ENCODE assay signal across 1 cellular context in the genomic region with DNA sequence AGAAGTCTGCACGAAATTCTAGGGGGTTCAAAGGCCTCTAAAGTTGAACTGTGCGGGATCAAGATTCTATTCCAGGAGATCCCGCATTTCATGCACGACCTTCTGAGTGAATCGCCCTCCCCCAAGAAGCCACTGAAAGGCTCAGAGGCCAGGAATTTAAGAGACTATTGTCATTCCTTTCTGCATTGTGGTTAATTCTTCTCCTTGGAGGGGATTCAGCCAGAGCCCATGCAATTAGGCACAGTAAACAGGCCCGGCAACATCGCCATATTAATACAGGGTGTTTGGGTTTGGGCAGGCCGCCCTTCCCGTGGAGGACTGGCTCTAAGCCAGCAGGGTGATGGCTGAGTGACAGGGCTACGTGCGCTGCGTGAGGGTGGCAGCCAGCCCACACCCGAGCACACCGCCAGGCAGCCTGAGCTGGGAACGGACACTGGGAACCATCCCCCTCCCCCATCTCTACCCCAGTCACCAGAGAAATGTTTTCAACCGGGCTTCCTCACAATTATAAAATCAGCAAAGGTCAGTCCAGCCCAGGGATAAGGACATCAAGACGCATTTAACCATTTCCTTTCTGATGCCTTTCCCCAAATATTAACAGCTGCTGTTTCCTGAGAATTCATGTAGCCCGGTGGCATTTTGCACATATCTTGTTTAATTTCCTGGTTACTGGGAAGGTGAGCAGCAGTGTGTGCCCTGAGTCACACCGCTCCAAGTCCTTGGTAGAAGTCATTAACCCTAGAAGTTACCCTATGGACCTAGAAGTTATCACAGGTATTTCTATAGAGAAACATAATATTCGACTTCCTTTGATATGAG.
TF ChIP-seq lines count a peak whose summit lies in the region.

No MANE protein-coding gene starts in this region.

TF ChIP-seq in GM23338, 12 proteins besides CTCF, POLR2A, EP300 and RAD21 (continued from another document):
- TF ChIP-seq ZNF462 (CRISPR knock-in tag; IDR thresholded peaks at IDR 0.05) (peak; percentile 61), JUNB (IDR thresholded peaks at IDR 0.05; ENCODE audit: unreplicated experiment) (no peak)
